Comparison of ENCODE assay signal across 27 cellular contexts in the genomic region with DNA sequence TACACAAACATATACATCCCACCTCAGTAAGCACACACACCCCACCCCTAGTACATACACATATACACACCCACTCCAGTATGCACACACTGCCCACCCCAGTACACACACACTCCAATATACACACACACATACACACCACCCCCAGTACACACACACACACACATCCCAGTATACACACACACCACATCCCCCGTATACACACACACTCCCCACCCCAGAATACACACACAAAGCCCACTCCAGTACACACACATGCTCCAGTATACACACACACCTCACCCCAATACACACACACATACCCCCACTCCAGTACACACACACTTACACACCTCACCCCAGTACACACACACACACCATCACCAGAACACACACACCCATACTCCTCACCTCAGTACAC.
"Had no signal": no experiment of that assay in that cellular context is flagged by ENCODE, and none has a peak within 500 bp of the region (broad histone marks: within the 10 kb centered on the region; RNA-seq: fewer than 3 reads in every experiment).

No MANE protein-coding gene starts in this region.

- H3K4me3 ChIP-seq: gastrocnemius medialis, lung, mucosa of descending colon, prostate gland, right atrium auricular region, smooth muscle cell, suprapubic skin had no signal

- H3K27ac Mint-ChIP-seq: endodermal cell; memory B cell; mesothelial cell of epicardium; naive B cell; stimulated activated naive CD8-positive, alpha-beta T cell treated with anti-CD3 and anti-CD28 coated beads, Interleukin-15, amount 100 ng/mL, for 72 hours; type B pancreatic cell had no signal

- H3K4me1 ChIP-seq: prostate gland had no signal

- H3K4me2 ChIP-seq: smooth muscle cell had no signal

- H3K9me3 ChIP-seq: gastrocnemius medialis, mucosa of descending colon, prostate gland, right atrium auricular region, suprapubic skin had no signal

- H3K9me3 Mint-ChIP-seq: endodermal cell; memory B cell; mesothelial cell of epicardium; stimulated activated naive CD8-positive, alpha-beta T cell treated with anti-CD3 and anti-CD28 coated beads, Interleukin-15, amount 100 ng/mL, for 72 hours; type B pancreatic cell had no signal

- H3K27me3 ChIP-seq: gastrocnemius medialis, right atrium auricular region, suprapubic skin had no signal

- FAIRE-seq: colon, keratinocyte had no signal

- H3K4me3 Mint-ChIP-seq: endodermal cell; memory B cell; mesothelial cell of epicardium; naive B cell; stimulated activated naive CD8-positive, alpha-beta T cell treated with anti-CD3 and anti-CD28 coated beads, Interleukin-15, amount 100 ng/mL, for 72 hours; type B pancreatic cell had no signal

- H3K27ac ChIP-seq: epithelial cell of prostate, gastrocnemius medialis, prostate gland, right atrium auricular region, suprapubic skin had no signal

- ATAC-seq: esophagus mucosa, gastrocnemius medialis, mucosa of descending colon, sciatic nerve had no signal

- H3K36me3 Mint-ChIP-seq: mesothelial cell of epicardium, naive B cell, type B pancreatic cell had no signal

- H3K36me3 ChIP-seq: gastrocnemius medialis, prostate gland, right atrium auricular region, suprapubic skin had no signal

- H3K4me1 Mint-ChIP-seq: memory B cell had no signal

- DNase-seq: effector CD8-positive, alpha-beta T cell; endodermal cell; foreskin fibroblast; gastrocnemius medialis; head of caudate nucleus; mucosa of descending colon; naive B cell; nucleus accumbens; stimulated activated CD4-positive, alpha-beta T cell treated with anti-CD3 and anti-CD28 coated beads, Interleukin-12 subunit alpha, Interleukin-12 subunit beta, amount 100 ng/mL, for 4 hours; stimulated activated CD4-positive, alpha-beta T cell treated with anti-CD3 and anti-CD28 coated beads, Interleukin-1b, Interleukin-23, amount 100 ng/mL, for 48 hours; stimulated activated CD4-positive, alpha-beta T cell treated with anti-CD3 and anti-CD28 coated beads, Interleukin-4, amount 100 ng/mL, for 1 hour; stimulated activated CD8-positive, alpha-beta memory T cell treated with anti-CD3 and anti-CD28 coated beads, Interleukin-4, amount 100 ng/mL, for 48 hours; stimulated activated naive CD4-positive, alpha-beta T cell; stimulated activated naive CD8-positive, alpha-beta T cell treated with anti-CD3 and anti-CD28 coated beads, Interleukin-15, amount 100 ng/mL, for 72 hours had no signal
